In the genomic region with DNA sequence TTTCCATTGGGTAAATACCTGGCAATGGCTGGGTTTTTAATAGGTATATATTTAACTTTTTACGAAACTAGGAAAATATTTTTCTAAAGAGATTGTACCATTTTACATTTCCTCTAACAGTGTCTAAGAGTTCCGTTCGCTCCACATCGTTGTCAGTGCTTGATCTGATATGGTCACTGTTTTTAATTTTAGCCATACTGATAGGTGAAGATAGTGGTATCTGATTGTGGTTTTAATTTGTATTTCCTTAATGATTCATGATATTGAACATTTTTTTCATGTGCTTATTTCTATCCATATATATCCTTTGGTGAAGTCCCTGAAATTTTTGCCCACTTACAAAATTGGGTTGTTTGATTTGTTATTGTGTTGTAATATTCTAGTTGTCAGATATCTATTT, we compare ENCODE assay signal across 24 cellular contexts.
"Had no signal": no experiment of that assay in that cellular context is flagged by ENCODE, and none has a peak within 500 bp of the region (broad histone marks: within the 10 kb centered on the region; RNA-seq: fewer than 3 reads in every experiment).

No MANE protein-coding gene starts in this region.

- H3K4me3 ChIP-seq: coronary artery, dorsolateral prefrontal cortex, esophagus muscularis mucosa, gastroesophageal sphincter, heart left ventricle, hepatocyte, left lung, lower lobe of right lung, mucosa of descending colon had no signal

- H3K9me3 Mint-ChIP-seq: immature natural killer cell, mesothelial cell of epicardium, naive B cell had no signal

- H3K27me3 Mint-ChIP-seq: naive B cell had no signal

- H3K27ac ChIP-seq: coronary artery, dorsolateral prefrontal cortex, esophagus muscularis mucosa, foreskin keratinocyte, gastroesophageal sphincter, heart left ventricle, hepatocyte, left lung, lower lobe of right lung had no signal

- H3K27ac Mint-ChIP-seq: mesothelial cell of epicardium had no signal

- H3K36me3 ChIP-seq: esophagus muscularis mucosa, gastroesophageal sphincter, lower lobe of right lung had no signal

- H3K4me2 ChIP-seq: hepatocyte had no signal

- H3K27me3 ChIP-seq: dorsolateral prefrontal cortex, esophagus muscularis mucosa, foreskin keratinocyte, gastroesophageal sphincter, heart left ventricle, hepatocyte, left lung had no signal

- FAIRE-seq: colon, endothelial cell of umbilical vein, frontal cortex, keratinocyte had no signal

- H2AFZ ChIP-seq: hepatocyte had no signal

- H3K36me3 Mint-ChIP-seq: immature natural killer cell had no signal

- DNase-seq: dermis blood vessel endothelial cell; dorsolateral prefrontal cortex; effector CD4-positive, alpha-beta T cell; effector memory CD4-positive, alpha-beta T cell; foreskin keratinocyte; heart left ventricle; hypothalamus; immature natural killer cell; left cardiac atrium; left lung; left ventricle myocardium superior; lower lobe of right lung; mesenchymal stem cell; mucosa of descending colon; naive B cell had no signal

- H3K9me3 ChIP-seq: esophagus muscularis mucosa, gastroesophageal sphincter, heart left ventricle, left lung, lower lobe of right lung, mucosa of descending colon had no signal

- H3K4me3 Mint-ChIP-seq: immature natural killer cell, mesothelial cell of epicardium, naive B cell had no signal
